ENCODE assay signal across 8 cellular contexts in the genomic region with DNA sequence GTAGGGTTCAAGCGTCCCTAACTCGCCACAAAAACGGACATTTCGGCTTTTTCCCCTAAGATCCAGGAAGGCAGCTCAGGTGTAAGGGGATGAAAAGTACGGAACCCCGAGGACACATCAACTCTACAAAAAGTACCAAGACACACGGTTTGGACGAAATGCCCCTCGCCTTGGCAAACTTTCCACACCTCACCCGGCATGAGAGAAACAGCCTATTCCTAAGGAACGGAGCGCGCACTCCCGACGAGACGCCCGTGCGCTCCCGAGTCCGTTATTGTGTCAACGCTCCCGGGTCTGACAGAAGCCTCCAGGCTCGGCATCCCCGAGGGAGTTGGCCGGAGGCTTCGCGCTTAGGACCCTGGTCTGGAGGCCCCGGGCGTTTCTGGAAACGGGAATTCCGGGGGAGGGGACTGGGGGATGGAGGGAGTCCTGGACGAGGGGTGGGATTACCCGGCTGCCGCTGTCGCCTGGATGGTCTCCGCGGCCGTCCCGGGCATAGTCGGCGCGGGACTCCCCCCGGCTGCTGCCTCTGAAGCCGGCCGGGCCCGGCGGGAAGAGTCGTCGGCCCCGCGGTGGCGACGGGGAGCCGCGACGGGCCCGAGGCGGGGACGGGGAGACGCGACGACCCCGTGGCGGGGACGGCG. TPM values are rescaled to one million over a fixed set of nuclear protein-coding genes. Genes with fewer than 3 reads are reported as not detected.
A peak's percentile ranks its signal among the peaks of the same experiment; 100 is the strongest.
DNase-seq lines count a peak whose midpoint lies in the region; TF ChIP-seq lines count a peak whose summit lies in the region.

No MANE protein-coding gene starts in this region.

- H3K9me3 Mint-ChIP-seq in activated CD4-positive, alpha-beta T cell treated with anti-CD3 and anti-CD28 coated beads, Interleukin-2, amount 10 ng/mL, durations not matched to agents 7 days and 5 days = no peaks in the 10 kb centered on the region
- no peaks in the 10 kb centered on the region for H3K9me3 Mint-ChIP-seq in mesothelial cell of epicardium

- H3K27ac ChIP-seq in HUES6 (ENCODE audit: low read depth, low read length) = no peak overlapping the region
- peak overlapping the region; percentile 30 to 80 (median 68) for H3K27ac ChIP-seq in thyroid gland

- peak overlapping the region; percentile 84 for H3K27ac Mint-ChIP-seq in activated CD4-positive, alpha-beta T cell treated with anti-CD3 and anti-CD28 coated beads, Interleukin-2, amount 10 ng/mL, durations not matched to agents 7 days and 5 days
- H3K27ac Mint-ChIP-seq in mesothelial cell of epicardium = peak overlapping the region; percentile 87

- H3K27me3 ChIP-seq in HUES6 (ENCODE audit: control insufficient read depth, insufficient read depth, low read length) = peaks cover 11% of the 10 kb centered on the region
- no peaks in the 10 kb centered on the region for H3K27me3 ChIP-seq in thyroid gland

- H3K4me3 ChIP-seq in HUES6 (ENCODE audit: low read depth, low read length) (peak overlapping the region; percentile 73), epithelial cell of esophagus (ENCODE audit: low read length) (peak overlapping the region; percentile 65), thyroid gland (replicated peaks in 1 of 3) (peak overlapping the region; percentile 56 to 69 (median 68))

- H3K9me3 ChIP-seq in HUES6 (ENCODE audit: control insufficient read depth, insufficient read depth, low read depth, low read length) (no peaks in the 10 kb centered on the region), thyroid gland (no peaks in the 10 kb centered on the region)

- intact Hi-C loops in thyroid gland (cut with DNase I) = loop anchor here (10.0 kb wide), 1 partner anchor 136 kb away; no protein-coding TSS in a partner anchor

- in situ Hi-C loops in GM13977 (cut with MboI; ENCODE audit: low pct_unique_long_range_greater_than_20kb, low sequenced_read_pairs, unreplicated experiment) = no loop called here

- no peak for TF ChIP-seq POLR2A in thyroid gland (IDR thresholded peaks at IDR 0.05)

- CTCF ChIA-PET in activated CD4-positive, alpha-beta T cell treated with anti-CD3 and anti-CD28 coated beads, Interleukin-2, amount 10 ng/mL, durations not matched to agents 7 days and 5 days (lab: Charles Lee) = interaction anchor here (0.6 to 2.9 kb wide), 10 partner anchors 10 to 140 kb away, joined by 3 to 13 read pairs (median 5); partner anchors contain the start of gene DNPH1

- peak overlapping the region; percentile 89 for H3K9ac ChIP-seq in HUES6 (ENCODE audit: low read length)

- 0 to 1% methylated on average over 22 to 38 of the region's 66 CpGs for WGBS in thyroid gland, 2 donors

- DNase-seq in AG08395 (ENCODE audit: low spot score) = peak; percentile 37
- DNase-seq in GM13977 (ENCODE audit: low spot score) = peak; percentile 27
- DNase-seq in activated CD4-positive, alpha-beta T cell treated with anti-CD3 and anti-CD28 coated beads, Interleukin-2, amount 10 ng/mL, durations not matched to agents 7 days and 5 days = no peak
- peak; percentile 40 for DNase-seq in epithelial cell of esophagus (ENCODE audit: low read depth)
- peak; percentile 38 to 64 for DNase-seq in mesothelial cell of epicardium (ENCODE audit: low spot score in 2 of 2, unreplicated experiment in 2 of 2)
- DNase-seq in thyroid gland = peak; percentile 53 to 59
- no peak for DNase-seq in NCI-H187 (lab: John Stamatoyannopoulos, UW)

- H3K27me3 Mint-ChIP-seq in activated CD4-positive, alpha-beta T cell treated with anti-CD3 and anti-CD28 coated beads, Interleukin-2, amount 10 ng/mL, durations not matched to agents 7 days and 5 days = peaks cover 14% of the 10 kb centered on the region
- H3K27me3 Mint-ChIP-seq in mesothelial cell of epicardium (ENCODE audit: low read depth) = no peaks in the 10 kb centered on the region

- H3K4me3 Mint-ChIP-seq in activated CD4-positive, alpha-beta T cell treated with anti-CD3 and anti-CD28 coated beads, Interleukin-2, amount 10 ng/mL, durations not matched to agents 7 days and 5 days = peak overlapping the region; percentile 84
- H3K4me3 Mint-ChIP-seq in mesothelial cell of epicardium = peak overlapping the region; percentile 83

- TF ChIP-seq CTCF in GM13977 (IDR thresholded peaks at IDR 0.05; ENCODE audit: extremely low read depth, insufficient read depth, missing control alignments) = no peak
- no peak for TF ChIP-seq CTCF in epithelial cell of esophagus (IDR thresholded peaks at IDR 0.05; ENCODE audit: insufficient read depth, low read depth, low read length, missing control alignments)
- TF ChIP-seq CTCF in mesothelial cell of epicardium (IDR thresholded peaks at IDR 0.05; ENCODE audit: unreplicated experiment) = no peak
- TF ChIP-seq CTCF in thyroid gland (IDR thresholded peaks at IDR 0.05) = no peak

- H3K36me3 ChIP-seq in HUES6 (ENCODE audit: control insufficient read depth, insufficient read depth, low read length) (peaks cover 17% of the 10 kb centered on the region), thyroid gland (peaks cover under 1 to 16% of the 10 kb centered on the region in 2 donors)

- H3K4me1 Mint-ChIP-seq in activated CD4-positive, alpha-beta T cell treated with anti-CD3 and anti-CD28 coated beads, Interleukin-2, amount 10 ng/mL, durations not matched to agents 7 days and 5 days = peaks cover 33% of the 10 kb centered on the region
- peaks cover 24% of the 10 kb centered on the region for H3K4me1 Mint-ChIP-seq in mesothelial cell of epicardium

- H3K36me3 Mint-ChIP-seq in activated CD4-positive, alpha-beta T cell treated with anti-CD3 and anti-CD28 coated beads, Interleukin-2, amount 10 ng/mL, durations not matched to agents 7 days and 5 days (ENCODE audit: low read depth) = peaks cover 23% of the 10 kb centered on the region
- peaks cover 10% of the 10 kb centered on the region for H3K36me3 Mint-ChIP-seq in mesothelial cell of epicardium

- POLR2A ChIA-PET in activated CD4-positive, alpha-beta T cell treated with anti-CD3 and anti-CD28 coated beads, Interleukin-2, amount 10 ng/mL, durations not matched to agents 7 days and 5 days (lab: Charles Lee) = interaction anchor here (0.7 kb wide), 1 partner anchor 141 kb away, joined by 3 read pairs; the partner anchor contains the start of gene LRRC73

- H3K4me1 ChIP-seq in HUES6 (ENCODE audit: control insufficient read depth, insufficient read depth, low read length) = peaks cover 10% of the 10 kb centered on the region
- peaks cover 15 to 25% of the 10 kb centered on the region in 2 donors for H3K4me1 ChIP-seq in thyroid gland

RNA-seq across cellular contexts. Expression of gene ZNF318, which starts 0.8 kb away (rescaled TPM):
- total RNA-seq in activated CD4-positive, alpha-beta T cell treated with anti-CD3 and anti-CD28 coated beads, Interleukin-2, amount 10 ng/mL, durations not matched to agents 7 days and 5 days = 10 to 100 TPM; 12.8 to 14.5 TPM
- total RNA-seq in mesothelial cell of epicardium = 26.9 to 29.0 TPM (median 28.1 TPM) in 3 replicates
- total RNA-seq in thyroid gland = 10 to 100 TPM; 32.4 to 84.6 (median 37.5) TPM

RNA-seq across cellular contexts. Expression of gene ABCC10, which starts 58.7 kb away (rescaled TPM):
- 10 to 100 TPM; 47.1 to 53.2 TPM for total RNA-seq in activated CD4-positive, alpha-beta T cell treated with anti-CD3 and anti-CD28 coated beads, Interleukin-2, amount 10 ng/mL, durations not matched to agents 7 days and 5 days
- total RNA-seq in mesothelial cell of epicardium = 55.8 to 60.2 TPM (median 60.1 TPM) in 3 replicates
- total RNA-seq in thyroid gland = 10 to 100 TPM; 10.5 to 24.3 (median 19.3) TPM

Comparison
In these comparisons a context has a peak if more than half of its experiments do, and no peak if none do; other contexts are left out.
1. DNase-seq: peak in AG08395 (single experiment), GM13977 (single experiment), epithelial cell of esophagus (single experiment), mesothelial cell of epicardium (2 of 2) and thyroid gland (2 of 2); none in activated CD4-positive, alpha-beta T cell treated with anti-CD3 and anti-CD28 coated beads, Interleukin-2, amount 10 ng/mL, durations not matched to agents 7 days and 5 days (single experiment) and NCI-H187 (0 of 2).
2. Peak in every context shown above with its lines, with median percentiles within 50 percentile points of each other: H3K4me3 ChIP-seq.